In the genomic region with DNA sequence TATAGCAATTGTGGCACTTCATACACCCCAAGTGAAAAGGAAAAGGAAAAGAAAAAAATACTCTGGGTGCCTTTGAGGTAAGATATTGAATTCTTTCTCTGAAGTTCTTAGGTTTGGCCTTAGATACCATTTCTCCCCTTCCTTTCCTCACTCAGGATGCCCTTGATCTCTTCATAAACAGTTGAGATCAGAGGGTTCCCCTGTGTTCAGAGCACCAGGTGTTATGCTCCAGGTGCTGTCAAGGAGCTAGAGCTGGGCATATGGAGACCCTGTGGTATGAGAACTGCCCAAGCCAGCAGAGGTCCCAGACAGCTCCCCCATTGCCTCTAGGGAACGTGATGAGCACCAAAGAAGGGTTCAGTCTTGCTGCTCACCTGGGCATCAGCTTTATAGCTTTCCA, we compare ENCODE assay signal across 18 cellular contexts. TPM values are rescaled to one million over a fixed set of nuclear protein-coding genes. Genes with fewer than 3 reads are reported as not detected.
DNase-seq lines count a peak whose midpoint lies in the region; ATAC-seq and TF ChIP-seq lines count a peak whose summit lies in the region.
"Had no signal": no experiment of that assay in that cellular context is flagged by ENCODE, and none has a peak within 500 bp of the region (broad histone marks: within the 10 kb centered on the region; RNA-seq: fewer than 3 reads in every experiment).

No MANE protein-coding gene starts in this region.

- H3K9me3 Mint-ChIP-seq in T-helper 1 cell treated with Interleukin-12 subunit alpha and Interleukin-12 subunit beta and Interleukin-4 antibody, amounts not matched to agents 30 μg/mL and 1 μg/mL, for 36 hours = no peaks in the 10 kb centered on the region
- H3K9me3 Mint-ChIP-seq in activated naive CD4-positive, alpha-beta T cell treated with anti-CD3 and anti-CD28 coated beads, Interleukin-2, amount 50 U/mL, for 24 hours = no peaks in the 10 kb centered on the region
- peaks cover 2% of the 10 kb centered on the region for H3K9me3 Mint-ChIP-seq in activated CD8-positive, alpha-beta T cell treated with anti-CD3 and anti-CD28 coated beads for 36 hours

- H3K36me3 ChIP-seq in thymus (ENCODE audit: control insufficient read depth, insufficient read depth) = no peaks in the 10 kb centered on the region
- H3K36me3 ChIP-seq in gastrocnemius medialis = no peaks in the 10 kb centered on the region
- no peaks in the 10 kb centered on the region for H3K36me3 ChIP-seq in mucosa of descending colon (ENCODE audit: low read depth)

- H3K4me1 ChIP-seq in thymus (ENCODE audit: control insufficient read depth, insufficient read depth, low read length) (peaks cover 20% of the 10 kb centered on the region), gastrocnemius medialis (no peaks in the 10 kb centered on the region), mucosa of descending colon (ENCODE audit: low read depth) (no peaks in the 10 kb centered on the region)

- H3K27me3 Mint-ChIP-seq in T-helper 1 cell treated with Interleukin-12 subunit alpha and Interleukin-12 subunit beta and Interleukin-4 antibody, amounts not matched to agents 30 μg/mL and 1 μg/mL, for 36 hours (ENCODE audit: low read depth) = no peaks in the 10 kb centered on the region
- no peaks in the 10 kb centered on the region for H3K27me3 Mint-ChIP-seq in activated naive CD4-positive, alpha-beta T cell treated with anti-CD3 and anti-CD28 coated beads, Interleukin-2, amount 50 U/mL, for 24 hours
- no peaks in the 10 kb centered on the region for H3K27me3 Mint-ChIP-seq in activated CD8-positive, alpha-beta T cell treated with anti-CD3 and anti-CD28 coated beads for 36 hours

- H3K4me3 ChIP-seq in thymus (ENCODE audit: low read length) (no peak overlapping the region), gastrocnemius medialis (no peak overlapping the region), mucosa of descending colon (no peak overlapping the region)
- H3K4me3 ChIP-seq: K562 had no signal

- H3K27me3 ChIP-seq in thymus (ENCODE audit: control insufficient read depth, insufficient read depth) (no peaks in the 10 kb centered on the region), gastrocnemius medialis (no peaks in the 10 kb centered on the region)

- WGBS in thymus = 0% methylated on average over 1 of the region's 1 CpG

- TF ChIP-seq POLR2A in gastrocnemius medialis (IDR thresholded peaks at IDR 0.05) = no peak

- H3K9me3 ChIP-seq in thymus (ENCODE audit: control insufficient read depth) (no peaks in the 10 kb centered on the region), gastrocnemius medialis (no peaks in the 10 kb centered on the region), mucosa of descending colon (no peaks in the 10 kb centered on the region)

- no peak overlapping the region for H3K4me3 Mint-ChIP-seq in T-helper 1 cell treated with Interleukin-12 subunit alpha and Interleukin-12 subunit beta and Interleukin-4 antibody, amounts not matched to agents 30 μg/mL and 1 μg/mL, for 36 hours
- peak overlapping the region; percentile 7 for H3K4me3 Mint-ChIP-seq in activated naive CD4-positive, alpha-beta T cell treated with anti-CD3 and anti-CD28 coated beads, Interleukin-2, amount 50 U/mL, for 24 hours
- no peak overlapping the region for H3K4me3 Mint-ChIP-seq in activated CD8-positive, alpha-beta T cell treated with anti-CD3 and anti-CD28 coated beads for 36 hours

- intact Hi-C loops in activated CD8-positive, alpha-beta T cell treated with anti-CD3 and anti-CD28 coated beads for 36 hours (cut with micrococcal nuclease) = no loop called here
- intact Hi-C loops in gastrocnemius medialis (cut with DNase I; ENCODE audit: low total_unique reads) (no loop called here), mucosa of descending colon (cut with DNase I, micrococcal nuclease) (no loop called here)

- POLR2A ChIA-PET in activated CD8-positive, alpha-beta T cell treated with anti-CD3 and anti-CD28 coated beads for 36 hours (lab: Charles Lee) = interaction anchor here (1.8 kb wide), 1 partner anchor 8 kb away, joined by 3 read pairs; no protein-coding TSS in a partner anchor

- H3K27ac ChIP-seq in thymus (ENCODE audit: low read depth) = peak overlapping the region; percentile 70
- H3K27ac ChIP-seq in gastrocnemius medialis = no peak overlapping the region
- H3K27ac ChIP-seq: 22Rv1, HL-60 had no signal

- H3K27ac Mint-ChIP-seq in T-helper 1 cell treated with Interleukin-12 subunit alpha and Interleukin-12 subunit beta and Interleukin-4 antibody, amounts not matched to agents 30 μg/mL and 1 μg/mL, for 36 hours = peak overlapping the region; percentile 85
- H3K27ac Mint-ChIP-seq in activated naive CD4-positive, alpha-beta T cell treated with anti-CD3 and anti-CD28 coated beads, Interleukin-2, amount 50 U/mL, for 24 hours = peak overlapping the region; percentile 70
- H3K27ac Mint-ChIP-seq in activated CD8-positive, alpha-beta T cell treated with anti-CD3 and anti-CD28 coated beads for 36 hours = peak overlapping the region; percentile 46

- DNase-seq in T-helper 1 cell (no peak), gastrocnemius medialis (no peak), mucosa of descending colon (no peak)
- DNase-seq in activated naive CD4-positive, alpha-beta T cell treated with Interleukin-2 at 50 U/mL for 16 hours = no peak
- DNase-seq in activated CD8-positive, alpha-beta T cell treated with anti-CD3 and anti-CD28 coated beads for 36 hours = no peak
- DNase-seq: DMS153, NCI-H1092, NCI-H1694, NCI-H446, PC-3 had no signal

- CTCF ChIA-PET in activated CD8-positive, alpha-beta T cell treated with anti-CD3 and anti-CD28 coated beads for 36 hours (lab: Charles Lee) = no interaction called here

- H3K4me1 Mint-ChIP-seq in T-helper 1 cell treated with Interleukin-12 subunit alpha and Interleukin-12 subunit beta and Interleukin-4 antibody, amounts not matched to agents 30 μg/mL and 1 μg/mL, for 36 hours (ENCODE audit: low read depth) = peaks cover 76% of the 10 kb centered on the region
- peaks cover 86% of the 10 kb centered on the region for H3K4me1 Mint-ChIP-seq in activated naive CD4-positive, alpha-beta T cell treated with anti-CD3 and anti-CD28 coated beads, Interleukin-2, amount 50 U/mL, for 24 hours
- peaks cover 79% of the 10 kb centered on the region for H3K4me1 Mint-ChIP-seq in activated CD8-positive, alpha-beta T cell treated with anti-CD3 and anti-CD28 coated beads for 36 hours (ENCODE audit: low read depth)

- no peak for ATAC-seq in activated CD8-positive, alpha-beta T cell treated with anti-CD3 and anti-CD28 coated beads for 36 hours
- no peak for ATAC-seq in gastrocnemius medialis
- no peak for ATAC-seq in mucosa of descending colon
- ATAC-seq: K562, PC-3 had no signal

- in situ Hi-C loops in gastrocnemius medialis (cut with MboI; ENCODE audit: low sequenced_read_pairs in 4 of 4) = no loop called here

- peaks cover 6% of the 10 kb centered on the region for H3K36me3 Mint-ChIP-seq in T-helper 1 cell treated with Interleukin-12 subunit alpha and Interleukin-12 subunit beta and Interleukin-4 antibody, amounts not matched to agents 30 μg/mL and 1 μg/mL, for 36 hours (ENCODE audit: low read depth)
- H3K36me3 Mint-ChIP-seq in activated naive CD4-positive, alpha-beta T cell treated with anti-CD3 and anti-CD28 coated beads, Interleukin-2, amount 50 U/mL, for 24 hours = no peaks in the 10 kb centered on the region
- H3K36me3 Mint-ChIP-seq in activated CD8-positive, alpha-beta T cell treated with anti-CD3 and anti-CD28 coated beads for 36 hours (ENCODE audit: low read depth) = peaks cover 3% of the 10 kb centered on the region

- no peak for TF ChIP-seq CTCF in activated CD8-positive, alpha-beta T cell treated with anti-CD3 and anti-CD28 coated beads for 36 hours (IDR thresholded peaks at IDR 0.05)
- TF ChIP-seq CTCF in gastrocnemius medialis (IDR thresholded peaks at IDR 0.05 in 4 of 5, conservative IDR thresholded peaks at IDR 0.05 in 1 of 5) = no peak
- TF ChIP-seq CTCF in mucosa of descending colon (IDR thresholded peaks at IDR 0.05) = no peak

RNA-seq across cellular contexts. Expression of gene CD40LG, which starts 17.1 kb away (rescaled TPM):
- 1 to 10 TPM; 2.6 to 3.1 TPM for total RNA-seq in activated CD8-positive, alpha-beta T cell treated with anti-CD3 and anti-CD28 coated beads for 36 hours
- 4.3 TPM for polyA plus RNA-seq in thymus
- under 1 TPM in 1 of 4 donors, not detected in 3; 0.23 TPM for total RNA-seq in gastrocnemius medialis
- under 1 TPM; 0.22 to 0.43 (median 0.23) TPM for total RNA-seq in mucosa of descending colon
- total RNA-seq: M059J, PC-3 had no signal
- polyA plus RNA-seq: BJ, K562 had no signal
